ENCODE assay signal across 1 cellular context in the genomic region with DNA sequence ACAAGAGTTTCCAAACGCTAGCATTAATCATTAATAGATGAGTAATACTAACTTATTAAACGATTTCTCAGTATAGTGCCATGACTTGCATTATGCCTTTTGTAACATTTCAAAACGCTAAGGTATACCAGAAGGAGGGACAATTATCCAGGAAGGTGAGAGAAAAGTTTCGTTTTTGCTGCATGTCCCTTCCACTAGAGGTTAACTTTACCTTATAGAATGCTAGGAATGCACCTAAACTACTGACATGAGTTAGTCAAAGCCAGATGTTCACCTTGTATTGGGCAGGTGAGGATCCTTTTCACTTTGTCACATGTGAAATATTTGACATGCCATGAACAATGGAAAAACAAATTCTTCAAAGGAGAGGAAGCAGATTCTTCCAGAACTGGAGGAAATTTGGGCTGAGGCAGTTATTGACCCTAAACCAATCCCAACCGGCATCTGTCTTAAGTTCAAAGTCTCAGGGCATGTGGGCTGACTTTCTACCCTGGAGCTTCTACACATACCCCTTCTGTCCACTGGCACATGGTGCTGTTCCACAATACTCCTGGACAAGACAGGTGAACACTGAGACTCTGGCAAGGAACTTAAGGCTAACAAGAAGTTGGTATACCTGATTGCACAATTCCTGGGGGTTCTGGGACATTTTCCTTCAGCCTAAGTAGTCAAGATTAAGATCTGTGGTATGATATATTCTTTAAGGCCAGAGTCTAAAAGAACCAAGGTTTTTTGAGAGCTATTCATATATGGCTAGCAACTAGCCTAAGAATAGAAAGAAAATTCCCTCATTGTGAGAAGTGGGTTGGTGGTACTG.
TF ChIP-seq lines count a peak whose summit lies in the region.

No MANE protein-coding gene starts in this region.

TF ChIP-seq in GM23338, 12 proteins besides CTCF, POLR2A, EP300 and RAD21 (continued from another document):
- TF ChIP-seq, protein P1, sequence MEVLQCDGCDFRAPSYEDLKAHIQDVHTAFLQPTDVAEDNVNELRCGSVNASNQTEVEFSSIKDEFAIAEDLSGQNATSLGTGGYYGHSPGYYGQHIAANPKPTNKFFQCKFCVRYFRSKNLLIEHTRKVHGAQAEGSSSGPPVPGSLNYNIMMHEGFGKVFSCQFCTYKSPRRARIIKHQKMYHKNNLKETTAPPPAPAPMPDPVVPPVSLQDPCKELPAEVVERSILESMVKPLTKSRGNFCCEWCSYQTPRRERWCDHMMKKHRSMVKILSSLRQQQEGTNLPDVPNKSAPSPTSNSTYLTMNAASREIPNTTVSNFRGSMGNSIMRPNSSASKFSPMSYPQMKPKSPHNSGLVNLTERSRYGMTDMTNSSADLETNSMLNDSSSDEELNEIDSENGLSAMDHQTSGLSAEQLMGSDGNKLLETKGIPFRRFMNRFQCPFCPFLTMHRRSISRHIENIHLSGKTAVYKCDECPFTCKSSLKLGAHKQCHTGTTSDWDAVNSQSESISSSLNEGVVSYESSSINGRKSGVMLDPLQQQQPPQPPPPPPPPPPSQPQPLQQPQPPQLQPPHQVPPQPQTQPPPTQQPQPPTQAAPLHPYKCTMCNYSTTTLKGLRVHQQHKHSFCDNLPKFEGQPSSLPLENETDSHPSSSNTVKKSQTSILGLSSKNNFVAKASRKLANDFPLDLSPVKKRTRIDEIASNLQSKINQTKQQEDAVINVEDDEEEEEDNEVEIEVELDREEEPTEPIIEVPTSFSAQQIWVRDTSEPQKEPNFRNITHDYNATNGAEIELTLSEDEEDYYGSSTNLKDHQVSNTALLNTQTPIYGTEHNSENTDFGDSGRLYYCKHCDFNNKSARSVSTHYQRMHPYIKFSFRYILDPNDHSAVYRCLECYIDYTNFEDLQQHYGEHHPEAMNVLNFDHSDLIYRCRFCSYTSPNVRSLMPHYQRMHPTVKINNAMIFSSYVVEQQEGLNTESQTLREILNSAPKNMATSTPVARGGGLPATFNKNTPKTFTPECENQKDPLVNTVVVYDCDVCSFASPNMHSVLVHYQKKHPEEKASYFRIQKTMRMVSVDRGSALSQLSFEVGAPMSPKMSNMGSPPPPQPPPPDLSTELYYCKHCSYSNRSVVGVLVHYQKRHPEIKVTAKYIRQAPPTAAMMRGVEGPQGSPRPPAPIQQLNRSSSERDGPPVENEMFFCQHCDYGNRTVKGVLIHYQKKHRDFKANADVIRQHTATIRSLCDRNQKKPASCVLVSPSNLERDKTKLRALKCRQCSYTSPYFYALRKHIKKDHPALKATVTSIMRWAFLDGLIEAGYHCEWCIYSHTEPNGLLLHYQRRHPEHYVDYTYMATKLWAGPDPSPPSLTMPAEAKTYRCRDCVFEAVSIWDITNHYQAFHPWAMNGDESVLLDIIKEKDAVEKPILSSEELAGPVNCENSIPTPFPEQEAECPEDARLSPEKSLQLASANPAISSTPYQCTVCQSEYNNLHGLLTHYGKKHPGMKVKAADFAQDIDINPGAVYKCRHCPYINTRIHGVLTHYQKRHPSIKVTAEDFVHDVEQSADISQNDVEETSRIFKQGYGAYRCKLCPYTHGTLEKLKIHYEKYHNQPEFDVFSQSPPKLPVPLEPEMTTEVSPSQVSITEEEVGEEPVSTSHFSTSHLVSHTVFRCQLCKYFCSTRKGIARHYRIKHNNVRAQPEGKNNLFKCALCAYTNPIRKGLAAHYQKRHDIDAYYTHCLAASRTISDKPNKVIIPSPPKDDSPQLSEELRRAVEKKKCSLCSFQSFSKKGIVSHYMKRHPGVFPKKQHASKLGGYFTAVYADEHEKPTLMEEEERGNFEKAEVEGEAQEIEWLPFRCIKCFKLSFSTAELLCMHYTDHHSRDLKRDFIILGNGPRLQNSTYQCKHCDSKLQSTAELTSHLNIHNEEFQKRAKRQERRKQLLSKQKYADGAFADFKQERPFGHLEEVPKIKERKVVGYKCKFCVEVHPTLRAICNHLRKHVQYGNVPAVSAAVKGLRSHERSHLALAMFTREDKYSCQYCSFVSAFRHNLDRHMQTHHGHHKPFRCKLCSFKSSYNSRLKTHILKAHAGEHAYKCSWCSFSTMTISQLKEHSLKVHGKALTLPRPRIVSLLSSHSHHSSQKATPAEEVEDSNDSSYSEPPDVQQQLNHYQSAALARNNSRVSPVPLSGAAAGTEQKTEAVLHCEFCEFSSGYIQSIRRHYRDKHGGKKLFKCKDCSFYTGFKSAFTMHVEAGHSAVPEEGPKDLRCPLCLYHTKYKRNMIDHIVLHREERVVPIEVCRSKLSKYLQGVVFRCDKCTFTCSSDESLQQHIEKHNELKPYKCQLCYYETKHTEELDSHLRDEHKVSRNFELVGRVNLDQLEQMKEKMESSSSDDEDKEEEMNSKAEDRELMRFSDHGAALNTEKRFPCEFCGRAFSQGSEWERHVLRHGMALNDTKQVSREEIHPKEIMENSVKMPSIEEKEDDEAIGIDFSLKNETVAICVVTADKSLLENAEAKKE (CRISPR knock-in tag; IDR thresholded peaks at IDR 0.05), result no peak
- TF ChIP-seq EZH2phosphoT487 (IDR thresholded peaks at IDR 0.05; ENCODE audit: unreplicated experiment), result no peak
- TF ChIP-seq JUNB (IDR thresholded peaks at IDR 0.05; ENCODE audit: unreplicated experiment), result no peak
- TF ChIP-seq CREB1 (CRISPR knock-in tag; IDR thresholded peaks at IDR 0.05; ENCODE audit: low read depth), result no peak
- no peak for TF ChIP-seq ZNF331 (CRISPR knock-in tag; IDR thresholded peaks at IDR 0.05; ENCODE audit: low read depth)
- TF ChIP-seq, protein P2, sequence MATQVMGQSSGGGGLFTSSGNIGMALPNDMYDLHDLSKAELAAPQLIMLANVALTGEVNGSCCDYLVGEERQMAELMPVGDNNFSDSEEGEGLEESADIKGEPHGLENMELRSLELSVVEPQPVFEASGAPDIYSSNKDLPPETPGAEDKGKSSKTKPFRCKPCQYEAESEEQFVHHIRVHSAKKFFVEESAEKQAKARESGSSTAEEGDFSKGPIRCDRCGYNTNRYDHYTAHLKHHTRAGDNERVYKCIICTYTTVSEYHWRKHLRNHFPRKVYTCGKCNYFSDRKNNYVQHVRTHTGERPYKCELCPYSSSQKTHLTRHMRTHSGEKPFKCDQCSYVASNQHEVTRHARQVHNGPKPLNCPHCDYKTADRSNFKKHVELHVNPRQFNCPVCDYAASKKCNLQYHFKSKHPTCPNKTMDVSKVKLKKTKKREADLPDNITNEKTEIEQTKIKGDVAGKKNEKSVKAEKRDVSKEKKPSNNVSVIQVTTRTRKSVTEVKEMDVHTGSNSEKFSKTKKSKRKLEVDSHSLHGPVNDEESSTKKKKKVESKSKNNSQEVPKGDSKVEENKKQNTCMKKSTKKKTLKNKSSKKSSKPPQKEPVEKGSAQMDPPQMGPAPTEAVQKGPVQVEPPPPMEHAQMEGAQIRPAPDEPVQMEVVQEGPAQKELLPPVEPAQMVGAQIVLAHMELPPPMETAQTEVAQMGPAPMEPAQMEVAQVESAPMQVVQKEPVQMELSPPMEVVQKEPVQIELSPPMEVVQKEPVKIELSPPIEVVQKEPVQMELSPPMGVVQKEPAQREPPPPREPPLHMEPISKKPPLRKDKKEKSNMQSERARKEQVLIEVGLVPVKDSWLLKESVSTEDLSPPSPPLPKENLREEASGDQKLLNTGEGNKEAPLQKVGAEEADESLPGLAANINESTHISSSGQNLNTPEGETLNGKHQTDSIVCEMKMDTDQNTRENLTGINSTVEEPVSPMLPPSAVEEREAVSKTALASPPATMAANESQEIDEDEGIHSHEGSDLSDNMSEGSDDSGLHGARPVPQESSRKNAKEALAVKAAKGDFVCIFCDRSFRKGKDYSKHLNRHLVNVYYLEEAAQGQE (IDR thresholded peaks at IDR 0.05; ENCODE audit: unreplicated experiment), result no peak
- no peak for TF ChIP-seq POLR2AphosphoS5 (IDR thresholded peaks at IDR 0.05; ENCODE audit: low read depth)
